29 cellular contexts compared by ENCODE assay signal in genomic region chr3:20145874-20146273, GRCh38. TPM values are rescaled to one million over a fixed set of nuclear protein-coding genes. Genes with fewer than 3 reads are reported as not detected.
"Had no signal": no experiment of that assay in that cellular context is flagged by ENCODE, and none has a peak within 500 bp of the region (broad histone marks: within the 10 kb centered on the region; RNA-seq: fewer than 3 reads in every experiment).

No MANE protein-coding gene starts in this region.

- H3K27me3 ChIP-seq: adrenal gland, body of pancreas, cardiac muscle cell, colonic mucosa, dorsolateral prefrontal cortex, spleen, testis, transverse colon had no signal

- H3K4me3 Mint-ChIP-seq: activated naive CD4-positive, alpha-beta T cell treated with anti-CD3 and anti-CD28 coated beads for 36 hours; activated naive CD8-positive, alpha-beta T cell treated with anti-CD3 and anti-CD28 coated beads for 36 hours; activated T-helper 1 cell treated with anti-CD3 and anti-CD28 coated beads, Interleukin-12 subunit alpha, Interleukin-12 subunit beta, Interleukin-2, Interleukin-4 antibody, amounts not matched to agents 30 ng/mL and 10 ng/mL and 1 ng/mL, durations not matched to agents 14 hours and 24 hours and 36 hours; natural killer cell treated with Interleukin-12 subunit alpha and Interleukin-12 subunit beta and Interleukin-15 and Interleukin-18, amount 100 ng/mL, for 72 hours had no signal

- H3K4me3 ChIP-seq: adrenal gland, body of pancreas, cardiac muscle cell, colonic mucosa, dorsolateral prefrontal cortex, spleen, testis, transverse colon had no signal

- H3K4me1 ChIP-seq: adrenal gland, body of pancreas, colonic mucosa, spleen, testis, transverse colon had no signal

- H3K27me3 Mint-ChIP-seq: activated naive CD8-positive, alpha-beta T cell treated with anti-CD3 and anti-CD28 coated beads for 36 hours; natural killer cell treated with Interleukin-12 subunit alpha and Interleukin-12 subunit beta and Interleukin-15 and Interleukin-18, amount 100 ng/mL, for 72 hours had no signal

- DNase-seq: activated CD4-positive, alpha-beta T cell treated with anti-CD3 and anti-CD28 coated beads for 4 hours; activated CD4-positive, alpha-beta T cell treated with anti-CD3 and anti-CD28 coated beads, Interleukin-2, amount 50 U/mL, for 4 hours; activated CD8-positive, alpha-beta memory T cell treated with anti-CD3 and anti-CD28 coated beads for 24 hours; activated CD8-positive, alpha-beta memory T cell treated with anti-CD3 and anti-CD28 coated beads, Interleukin-2, amount 50 U/mL, for 4 hours; activated effector memory CD4-positive, alpha-beta T cell treated with anti-CD3 and anti-CD28 coated beads, Interleukin-2, amount 50 U/mL, for 16 hours; activated naive CD4-positive, alpha-beta T cell treated with anti-CD3 and anti-CD28 coated beads for 36 hours; activated naive CD8-positive, alpha-beta T cell treated with anti-CD3 and anti-CD28 coated beads for 36 hours; activated T-cell treated with anti-CD3 and anti-CD28 coated beads, Interleukin-2, amount 50 U/mL, for 1 hour; adrenal gland; aorta; body of pancreas; cerebellar nuclear complex; colonic mucosa; dorsolateral prefrontal cortex; effector memory CD4-positive, alpha-beta T cell; hippocampal formation; left cardiac atrium; mammary epithelial cell; posterior cingulate gyrus; right cardiac atrium; spleen; stimulated activated naive CD4-positive, alpha-beta T cell; T-helper 9 cell; testis; transverse colon had no signal

- H3K4me1 Mint-ChIP-seq: activated naive CD8-positive, alpha-beta T cell treated with anti-CD3 and anti-CD28 coated beads for 36 hours had no signal

- H3K27ac Mint-ChIP-seq: activated naive CD4-positive, alpha-beta T cell treated with anti-CD3 and anti-CD28 coated beads for 36 hours; activated naive CD8-positive, alpha-beta T cell treated with anti-CD3 and anti-CD28 coated beads for 36 hours; activated T-helper 1 cell treated with anti-CD3 and anti-CD28 coated beads, Interleukin-12 subunit alpha, Interleukin-12 subunit beta, Interleukin-2, Interleukin-4 antibody, amounts not matched to agents 30 ng/mL and 10 ng/mL and 1 ng/mL, durations not matched to agents 14 hours and 24 hours and 36 hours had no signal

- H3K36me3 ChIP-seq: adrenal gland, colonic mucosa had no signal

- H3K9me3 Mint-ChIP-seq: activated naive CD8-positive, alpha-beta T cell treated with anti-CD3 and anti-CD28 coated beads for 36 hours; natural killer cell treated with Interleukin-12 subunit alpha and Interleukin-12 subunit beta and Interleukin-15 and Interleukin-18, amount 100 ng/mL, for 72 hours had no signal

- H3K9me3 ChIP-seq: adrenal gland, body of pancreas, colonic mucosa, testis, transverse colon had no signal

- H3K27ac ChIP-seq: adrenal gland, body of pancreas, cardiac muscle cell, colonic mucosa, spleen, testis, transverse colon, VCaP had no signal

RNA-seq across cellular contexts. Expression of gene SGO1, which starts 40.1 kb away (rescaled TPM):
- polyA plus RNA-seq: right cardiac atrium had no signal
